In genomic region chr5:15142458-15142857, GRCh38 we compare ENCODE assay signal across 31 cellular contexts.
"Had no signal": no experiment of that assay in that cellular context is flagged by ENCODE, and none has a peak within 500 bp of the region (broad histone marks: within the 10 kb centered on the region; RNA-seq: fewer than 3 reads in every experiment).

No MANE protein-coding gene starts in this region.

- H3K4me3 ChIP-seq: esophagus muscularis mucosa, gastroesophageal sphincter, heart right ventricle, lower lobe of right lung, ovary, psoas muscle, sigmoid colon, stomach, testis, tibial artery had no signal

- DNase-seq: cerebellar nuclear complex; cortex of kidney; foreskin keratinocyte; glutamatergic neuron; heart right ventricle; hypothalamus; immature natural killer cell; islet precursor cell; kidney glomerular epithelial cell; left colon; left ventricle myocardium superior; lower lobe of right lung; naive thymus-derived CD8-positive, alpha-beta T cell; nephron progenitor cell; nucleus accumbens; ovary; posterior cingulate gyrus; psoas muscle; right cardiac atrium; sigmoid colon; stimulated activated CD4-positive, alpha-beta T cell treated with anti-CD3 and anti-CD28 coated beads, Interleukin-2, amount 100 ng/mL, for 24 hours; stimulated activated CD4-positive, alpha-beta T cell treated with anti-CD3 and anti-CD28 coated beads, Interleukin-4, amount 100 ng/mL, for 24 hours; stimulated activated naive CD4-positive, alpha-beta T cell treated with Interleukin-2 at 50 U/mL for 16 hours; stomach; substantia nigra; testis; tibial artery had no signal

- H3K27ac Mint-ChIP-seq: immature natural killer cell; naive thymus-derived CD8-positive, alpha-beta T cell; nephron progenitor cell; stimulated activated effector memory CD8-positive, alpha-beta T cell treated with anti-CD3 and anti-CD28 coated beads, Interleukin-12 subunit alpha, Interleukin-12 subunit beta, amount 100 ng/mL, for 72 hours; type B pancreatic cell had no signal

- H3K4me1 Mint-ChIP-seq: immature natural killer cell; naive thymus-derived CD8-positive, alpha-beta T cell; nephron progenitor cell; stimulated activated effector memory CD8-positive, alpha-beta T cell treated with anti-CD3 and anti-CD28 coated beads, Interleukin-12 subunit alpha, Interleukin-12 subunit beta, amount 100 ng/mL, for 72 hours had no signal

- H3K4me3 Mint-ChIP-seq: immature natural killer cell; naive thymus-derived CD8-positive, alpha-beta T cell; nephron progenitor cell; stimulated activated effector memory CD8-positive, alpha-beta T cell treated with anti-CD3 and anti-CD28 coated beads, Interleukin-12 subunit alpha, Interleukin-12 subunit beta, amount 100 ng/mL, for 72 hours; type B pancreatic cell had no signal

- H3K9me3 Mint-ChIP-seq: nephron progenitor cell, type B pancreatic cell had no signal

- ATAC-seq: foreskin keratinocyte; gastroesophageal sphincter; heart right ventricle; left colon; left ventricle myocardium superior; lower lobe of right lung; naive thymus-derived CD8-positive, alpha-beta T cell; psoas muscle; right cardiac atrium; stimulated activated effector memory CD8-positive, alpha-beta T cell treated with anti-CD3 and anti-CD28 coated beads, Interleukin-12 subunit alpha, Interleukin-12 subunit beta, amount 100 ng/mL, for 72 hours had no signal

- H3K36me3 Mint-ChIP-seq: immature natural killer cell; stimulated activated effector memory CD8-positive, alpha-beta T cell treated with anti-CD3 and anti-CD28 coated beads, Interleukin-12 subunit alpha, Interleukin-12 subunit beta, amount 100 ng/mL, for 72 hours; type B pancreatic cell had no signal
